In the genomic region with DNA sequence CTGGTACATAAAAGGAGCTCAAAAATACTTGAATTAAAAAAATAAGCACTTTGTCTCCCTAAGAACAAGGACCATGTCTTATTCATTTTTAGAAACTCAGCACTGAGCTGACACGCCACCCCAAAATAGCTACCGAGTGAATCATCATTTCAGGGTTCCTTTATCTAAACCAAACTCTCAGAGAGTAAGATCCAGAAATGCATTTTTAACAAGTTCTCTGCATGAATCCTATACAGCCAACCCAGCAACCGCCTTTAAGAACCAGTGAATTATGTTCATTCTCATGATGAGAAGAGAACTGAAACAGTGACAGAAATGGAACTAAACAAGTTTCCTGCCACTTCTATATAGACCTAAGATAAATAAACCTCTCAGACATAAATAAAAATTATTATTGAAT, we compare ENCODE assay signal across 1 cellular context.
TF ChIP-seq lines count a peak whose summit lies in the region.

No MANE protein-coding gene starts in this region.

TF ChIP-seq in GM12878, 131 proteins besides CTCF, POLR2A, EP300 and RAD21 (continued from another document):
- no peak for TF ChIP-seq NFYA (IDR thresholded peaks at IDR 0.05; ENCODE audit: borderline replicate concordance, low read depth, low read length)
- peak; percentile 53; the same call in 1 of the 2 replicates for TF ChIP-seq SPI1 (IDR thresholded peaks at IDR 0.05; ENCODE audit: borderline replicate concordance, insufficient read depth, low read depth, low read length)
- TF ChIP-seq, protein P1, sequence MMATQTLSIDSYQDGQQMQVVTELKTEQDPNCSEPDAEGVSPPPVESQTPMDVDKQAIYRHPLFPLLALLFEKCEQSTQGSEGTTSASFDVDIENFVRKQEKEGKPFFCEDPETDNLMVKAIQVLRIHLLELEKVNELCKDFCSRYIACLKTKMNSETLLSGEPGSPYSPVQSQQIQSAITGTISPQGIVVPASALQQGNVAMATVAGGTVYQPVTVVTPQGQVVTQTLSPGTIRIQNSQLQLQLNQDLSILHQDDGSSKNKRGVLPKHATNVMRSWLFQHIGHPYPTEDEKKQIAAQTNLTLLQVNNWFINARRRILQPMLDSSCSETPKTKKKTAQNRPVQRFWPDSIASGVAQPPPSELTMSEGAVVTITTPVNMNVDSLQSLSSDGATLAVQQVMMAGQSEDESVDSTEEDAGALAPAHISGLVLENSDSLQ (IDR thresholded peaks at IDR 0.05): no peak
